ENCODE assay signal across 13 cellular contexts in the genomic region with DNA sequence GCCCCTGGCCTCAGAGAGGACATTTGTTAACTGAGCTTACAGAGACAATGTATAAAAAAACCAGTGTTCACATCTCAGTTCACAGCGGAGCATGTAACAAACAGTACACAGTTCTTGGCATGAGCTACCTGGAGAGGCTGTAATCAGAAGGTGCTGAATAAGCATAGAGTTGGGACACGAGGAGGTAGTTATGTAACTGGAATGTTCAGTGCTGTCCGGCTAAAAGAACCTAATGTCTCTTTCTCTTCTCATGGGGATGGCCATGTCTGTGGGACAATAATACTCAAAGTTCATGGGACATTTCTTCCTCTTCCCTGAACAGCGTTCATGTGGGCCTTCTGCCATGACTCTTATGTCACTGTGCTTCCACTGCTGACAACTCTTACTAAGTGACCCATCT.
"Had no signal": no experiment of that assay in that cellular context is flagged by ENCODE, and none has a peak within 500 bp of the region (broad histone marks: within the 10 kb centered on the region; RNA-seq: fewer than 3 reads in every experiment).

No MANE protein-coding gene starts in this region.

- ATAC-seq: activated T-cell treated with anti-CD3 and anti-CD28 coated beads, Interleukin-2, amount 50 U/mL, for 72 hours had no signal

- DNase-seq: activated B cell treated with CpG ODN at 0.5 μM for 24 hours; activated CD4-positive, alpha-beta T cell treated with anti-CD3 and anti-CD28 coated beads, Interleukin-2, amount 10 ng/mL, durations not matched to agents 7 days and 5 days; activated CD8-positive, alpha-beta memory T cell treated with anti-CD3 and anti-CD28 coated beads, Interleukin-2, amount 50 U/mL, for 48 hours; activated gamma-delta T cell; activated naive CD8-positive, alpha-beta T cell treated with anti-CD3 and anti-CD28 coated beads for 36 hours; activated T-cell treated with anti-CD3 and anti-CD28 coated beads, Interleukin-2, amount 50 U/mL, for 72 hours; brain microvascular endothelial cell; erythroblast; nephron progenitor cell; occipital lobe had no signal

- H3K27ac ChIP-seq: brain microvascular endothelial cell had no signal

- H3K27me3 ChIP-seq: brain microvascular endothelial cell had no signal

- H3K4me3 ChIP-seq: smooth muscle cell had no signal

- H3K4me3 Mint-ChIP-seq: activated B cell treated with CpG ODN at 0.5 μM for 24 hours; activated CD4-positive, alpha-beta T cell treated with anti-CD3 and anti-CD28 coated beads, Interleukin-2, amount 10 ng/mL, durations not matched to agents 7 days and 5 days; activated naive CD8-positive, alpha-beta T cell treated with anti-CD3 and anti-CD28 coated beads for 36 hours; activated T-cell treated with anti-CD3 and anti-CD28 coated beads, Interleukin-2, amount 50 U/mL, for 72 hours; nephron progenitor cell; stimulated activated naive CD8-positive, alpha-beta T cell treated with anti-CD3 and anti-CD28 coated beads, Interleukin-15, Interleukin-2, amounts not matched to agents 100 ng/mL and 50 ng/mL, for 24 hours; T-helper 2 cell treated with Interferon-gamma antibody and Interleukin-4, amounts not matched to agents 5 μg/mL and 100 μg/mL, for 36 hours had no signal

- H3K27ac Mint-ChIP-seq: activated B cell treated with CpG ODN at 0.5 μM for 24 hours; activated CD4-positive, alpha-beta T cell treated with anti-CD3 and anti-CD28 coated beads, Interleukin-2, amount 10 ng/mL, durations not matched to agents 7 days and 5 days; activated naive CD8-positive, alpha-beta T cell treated with anti-CD3 and anti-CD28 coated beads for 36 hours; nephron progenitor cell; stimulated activated naive CD8-positive, alpha-beta T cell treated with anti-CD3 and anti-CD28 coated beads, Interleukin-15, Interleukin-2, amounts not matched to agents 100 ng/mL and 50 ng/mL, for 24 hours; T-helper 2 cell treated with Interferon-gamma antibody and Interleukin-4, amounts not matched to agents 5 μg/mL and 100 μg/mL, for 36 hours had no signal

- H3K9me3 Mint-ChIP-seq: activated B cell treated with CpG ODN at 0.5 μM for 24 hours; activated CD4-positive, alpha-beta T cell treated with anti-CD3 and anti-CD28 coated beads, Interleukin-2, amount 10 ng/mL, durations not matched to agents 7 days and 5 days; activated naive CD8-positive, alpha-beta T cell treated with anti-CD3 and anti-CD28 coated beads for 36 hours; activated T-cell treated with anti-CD3 and anti-CD28 coated beads, Interleukin-2, amount 50 U/mL, for 72 hours; nephron progenitor cell; stimulated activated naive CD8-positive, alpha-beta T cell treated with anti-CD3 and anti-CD28 coated beads, Interleukin-15, Interleukin-2, amounts not matched to agents 100 ng/mL and 50 ng/mL, for 24 hours; T-helper 2 cell treated with Interferon-gamma antibody and Interleukin-4, amounts not matched to agents 5 μg/mL and 100 μg/mL, for 36 hours had no signal

- H3K27me3 Mint-ChIP-seq: activated B cell treated with CpG ODN at 0.5 μM for 24 hours; activated CD4-positive, alpha-beta T cell treated with anti-CD3 and anti-CD28 coated beads, Interleukin-2, amount 10 ng/mL, durations not matched to agents 7 days and 5 days; activated naive CD8-positive, alpha-beta T cell treated with anti-CD3 and anti-CD28 coated beads for 36 hours; stimulated activated naive CD8-positive, alpha-beta T cell treated with anti-CD3 and anti-CD28 coated beads, Interleukin-15, Interleukin-2, amounts not matched to agents 100 ng/mL and 50 ng/mL, for 24 hours had no signal

- H3K36me3 Mint-ChIP-seq: activated naive CD8-positive, alpha-beta T cell treated with anti-CD3 and anti-CD28 coated beads for 36 hours had no signal

- H3K4me1 Mint-ChIP-seq: activated naive CD8-positive, alpha-beta T cell treated with anti-CD3 and anti-CD28 coated beads for 36 hours; nephron progenitor cell had no signal
